In the genomic region with DNA sequence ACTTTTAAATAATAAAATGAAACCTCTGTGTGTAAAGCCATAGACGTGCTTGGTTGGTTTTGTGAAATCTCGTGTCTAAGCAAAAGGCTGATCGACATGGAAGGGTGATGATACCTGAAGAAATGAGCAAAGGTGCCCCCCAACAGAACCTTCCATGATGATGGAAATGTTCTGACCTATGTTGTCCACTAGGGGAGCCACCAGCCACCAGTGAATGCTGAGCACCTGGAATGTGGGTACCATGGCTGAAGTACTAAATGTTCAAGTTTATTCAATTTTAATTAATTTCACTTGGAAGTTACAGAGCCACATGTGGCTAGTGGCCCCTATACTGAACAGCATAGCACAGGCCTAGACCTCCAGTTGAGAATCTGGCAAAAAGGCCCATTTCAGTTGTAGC, we compare ENCODE assay signal across 13 cellular contexts.
A peak's percentile ranks its signal among the peaks of the same experiment; 100 is the strongest.
DNase-seq lines count a peak whose midpoint lies in the region; ATAC-seq, FAIRE-seq and TF ChIP-seq lines count a peak whose summit lies in the region.
"Had no signal": no experiment of that assay in that cellular context is flagged by ENCODE, and none has a peak within 500 bp of the region (broad histone marks: within the 10 kb centered on the region; RNA-seq: fewer than 3 reads in every experiment).

No MANE protein-coding gene starts in this region.

- no peak for FAIRE-seq in astrocyte (lab: Jason Lieb, UNC)

- H3K79me2 ChIP-seq in GM23338 (replicated peaks; ENCODE audit: insufficient read depth) (no peaks in the 10 kb centered on the region), astrocyte (ENCODE audit: insufficient read depth, low read length) (no peaks in the 10 kb centered on the region)

- no peaks in the 10 kb centered on the region for H3F3A ChIP-seq in GM23338 (replicated peaks; ENCODE audit: low read depth)

- peaks cover 5% of the 10 kb centered on the region for H3K27me3 Mint-ChIP-seq in GM23338 (ENCODE audit: insufficient read depth, low read depth, poor library complexity)
- H3K27me3 Mint-ChIP-seq in astrocyte (ENCODE audit: low read depth, unreplicated experiment) = peaks cover 8% of the 10 kb centered on the region

- H3K27ac ChIP-seq in GM23338 (ENCODE audit: low read depth) (no peak overlapping the region), astrocyte (ENCODE audit: low read depth, low read length) (no peak overlapping the region)
- H3K27ac ChIP-seq: skin epidermis, stomach had no signal

- H3K4me1 ChIP-seq in GM23338 (ENCODE audit: insufficient read depth) (no peaks in the 10 kb centered on the region), astrocyte (ENCODE audit: insufficient read depth, low read length) (peaks cover 3% of the 10 kb centered on the region)

- TF ChIP-seq CTCF in AG09319 (IDR thresholded peaks at IDR 0.05; ENCODE audit: low read depth, low read length) (peak; percentile 32), GM23338 (conservative IDR thresholded peaks at IDR 0.05; ENCODE audit: low read depth in 2 of 2) (peak; percentile 70 to 73), astrocyte (IDR thresholded peaks at IDR 0.05; ENCODE audit: insufficient read depth, low read depth, low read length) (peak; percentile 32), kidney epithelial cell (IDR thresholded peaks at IDR 0.05; ENCODE audit: insufficient read depth, low read length, poor library complexity, severe bottlenecking) (peak; percentile 31)

- H3K9ac ChIP-seq in astrocyte (ENCODE audit: low read length) = no peak overlapping the region

- H3K36me3 Mint-ChIP-seq in GM23338 (ENCODE audit: low read depth) (no peaks in the 10 kb centered on the region), astrocyte (ENCODE audit: low read depth, unreplicated experiment) (no peaks in the 10 kb centered on the region)

- H3K9me3 ChIP-seq in astrocyte (ENCODE audit: insufficient read depth, low read depth, low read length) = no peaks in the 10 kb centered on the region
- H3K9me3 ChIP-seq: MG63, stomach had no signal

- no peaks in the 10 kb centered on the region for H3K4me1 Mint-ChIP-seq in GM23338
- peaks cover 6% of the 10 kb centered on the region for H3K4me1 Mint-ChIP-seq in astrocyte (ENCODE audit: low read depth, unreplicated experiment)

- no peak overlapping the region for H2AFZ ChIP-seq in GM23338
- no peak overlapping the region for H2AFZ ChIP-seq in astrocyte (ENCODE audit: low read depth, low read length)

- H3K4me2 ChIP-seq in GM23338 (no peak overlapping the region), astrocyte (ENCODE audit: low read length) (no peak overlapping the region)

- no peaks in the 10 kb centered on the region for H3K27me3 ChIP-seq in GM23338 (ENCODE audit: insufficient read depth)
- H3K27me3 ChIP-seq in astrocyte (ENCODE audit: insufficient read depth, low read length) = no peaks in the 10 kb centered on the region
- no peaks in the 10 kb centered on the region for H3K27me3 ChIP-seq in kidney epithelial cell (ENCODE audit: control insufficient read depth, insufficient read depth, low read length)
- H3K27me3 ChIP-seq: MG63 had no signal

- H3K36me3 ChIP-seq in GM23338 (ENCODE audit: insufficient read depth) (no peaks in the 10 kb centered on the region), astrocyte (ENCODE audit: insufficient read depth, low read length) (no peaks in the 10 kb centered on the region), kidney epithelial cell (ENCODE audit: control insufficient read depth, insufficient read depth, low read length) (no peaks in the 10 kb centered on the region)
- H3K36me3 ChIP-seq: MG63, stomach had no signal

- DNase-seq in AG09319 (ENCODE audit: extremely low read depth, low read depth) (no peak), GM23338 (ENCODE audit: low spot score) (peak; percentile 68), astrocyte (ENCODE audit: low read depth) (no peak), kidney epithelial cell (ENCODE audit: low read depth) (no peak), KG1 (lab: John Stamatoyannopoulos, UW) (no peak), NCI-H1930 (lab: John Stamatoyannopoulos, UW) (no peak)
- DNase-seq: activated CD4-positive, alpha-beta memory T cell treated with anti-CD3 and anti-CD28 coated beads, Interleukin-2, amount 10 ng/mL, durations not matched to agents 7 days and 5 days; cerebellar nuclear complex; MG63; stomach had no signal

- 0 out of 2 replicates have a peak, but pooled peaks cover 4% of the 10 kb centered on the region for H3K9me2 ChIP-seq in GM23338 (ENCODE audit: insufficient read depth)

- H3K4me3 ChIP-seq in GM23338 (no peak overlapping the region), astrocyte (ENCODE audit: insufficient read depth, low read depth, low read length) (no peak overlapping the region), kidney epithelial cell (ENCODE audit: low read depth, low read length) (no peak overlapping the region)
- H3K4me3 ChIP-seq: MG63, skin epidermis, stomach had no signal

- H3K27ac Mint-ChIP-seq in GM23338 = no peak overlapping the region
- no peak overlapping the region for H3K27ac Mint-ChIP-seq in astrocyte (ENCODE audit: unreplicated experiment)
- H3K27ac Mint-ChIP-seq: activated CD4-positive, alpha-beta memory T cell treated with anti-CD3 and anti-CD28 coated beads, Interleukin-2, amount 10 ng/mL, durations not matched to agents 7 days and 5 days had no signal

- peak; percentile 91 for ATAC-seq in GM23338
- ATAC-seq in HG02973 (IDR thresholded peaks at IDR 0.05; ENCODE audit: unreplicated experiment) = no peak
- no peak for ATAC-seq in GM18858 (IDR thresholded peaks at IDR 0.05; ENCODE audit: unreplicated experiment)

- H3K9me3 Mint-ChIP-seq in GM23338 = no peaks in the 10 kb centered on the region; the same call in 2 of the 3 replicates
- H3K9me3 Mint-ChIP-seq in astrocyte (ENCODE audit: unreplicated experiment) = no peaks in the 10 kb centered on the region
- H3K9me3 Mint-ChIP-seq: activated CD4-positive, alpha-beta memory T cell treated with anti-CD3 and anti-CD28 coated beads, Interleukin-2, amount 10 ng/mL, durations not matched to agents 7 days and 5 days had no signal

- H4K20me1 ChIP-seq in GM23338 (replicated peaks; ENCODE audit: insufficient read depth) (no peaks in the 10 kb centered on the region), astrocyte (ENCODE audit: insufficient read depth, low read length) (no peaks in the 10 kb centered on the region)

- H3K4me3 Mint-ChIP-seq in GM23338 (no peak overlapping the region), astrocyte (ENCODE audit: unreplicated experiment) (no peak overlapping the region)
- H3K4me3 Mint-ChIP-seq: activated CD4-positive, alpha-beta memory T cell treated with anti-CD3 and anti-CD28 coated beads, Interleukin-2, amount 10 ng/mL, durations not matched to agents 7 days and 5 days had no signal

TF ChIP-seq in GM23338, 12 proteins besides CTCF, POLR2A, EP300 and RAD21 (continues in another document):
- no peak for TF ChIP-seq ZNF331 (CRISPR knock-in tag; IDR thresholded peaks at IDR 0.05; ENCODE audit: low read depth)
- no peak for TF ChIP-seq POLR2AphosphoS5 (IDR thresholded peaks at IDR 0.05; ENCODE audit: low read depth)
- TF ChIP-seq STAT1 (IDR thresholded peaks at IDR 0.05; ENCODE audit: unreplicated experiment) = no peak
